Comparison of ENCODE assay signal across 9 cellular contexts in genomic region chr2:179096090-179096489, GRCh38. TPM values are rescaled to one million over a fixed set of nuclear protein-coding genes. Genes with fewer than 3 reads are reported as not detected.
DNase-seq lines count a peak whose midpoint lies in the region; ATAC-seq and TF ChIP-seq lines count a peak whose summit lies in the region.
"Had no signal": no experiment of that assay in that cellular context is flagged by ENCODE, and none has a peak within 500 bp of the region (broad histone marks: within the 10 kb centered on the region; RNA-seq: fewer than 3 reads in every experiment).

No MANE protein-coding gene starts in this region.

- no peak overlapping the region for H3K4me3 Mint-ChIP-seq in activated naive CD4-positive, alpha-beta T cell treated with anti-CD3 and anti-CD28 coated beads, Interleukin-2, amount 10 ng/mL, durations not matched to agents 7 days and 5 days

- peak; percentile 49 for DNase-seq in activated naive CD4-positive, alpha-beta T cell treated with anti-CD3 and anti-CD28 coated beads, Interleukin-2, amount 10 ng/mL, durations not matched to agents 7 days and 5 days
- DNase-seq in activated naive CD4-positive, alpha-beta T cell (lab: John Stamatoyannopoulos, UW) = no peak
- peak in 2 of 3 donors; percentile 62 to 65 for DNase-seq in Peyer's patch
- DNase-seq in transverse colon = peak; percentile 9
- no peak for DNase-seq in H4 (ENCODE audit: low spot score)
- no peak for DNase-seq in NCI-H1436 (lab: John Stamatoyannopoulos, UW)
- DNase-seq in brain microvascular endothelial cell = no peak

- H3K27me3 ChIP-seq in Peyer's patch = no peaks in the 10 kb centered on the region
- no peaks in the 10 kb centered on the region for H3K27me3 ChIP-seq in transverse colon
- H3K27me3 ChIP-seq in brain microvascular endothelial cell (replicated peaks) = no peaks in the 10 kb centered on the region

- TF ChIP-seq EP300 in transverse colon (IDR thresholded peaks at IDR 0.05; ENCODE audit: low read depth) = no peak

- H3K4me3 ChIP-seq in Peyer's patch (no peak overlapping the region), transverse colon (no peak overlapping the region), brain microvascular endothelial cell (ENCODE audit: low read depth, low read length) (no peak overlapping the region)

- intact Hi-C loops in transverse colon (cut with DNase I; ENCODE audit: low total_unique reads) = no loop called here

- in situ Hi-C loops in transverse colon (cut with MboI; ENCODE audit: low pct_ligation_motif_present in 1 of 4, low pct_unique_long_range_greater_than_20kb in 1 of 4, low sequenced_read_pairs in 3 of 4) (no loop called here), brain microvascular endothelial cell (cut with HindIII; ENCODE audit: low pct_ligation_motif_present, low sequenced_read_pairs) (no loop called here)

- peak overlapping the region; percentile 56 for H3K27ac Mint-ChIP-seq in activated naive CD4-positive, alpha-beta T cell treated with anti-CD3 and anti-CD28 coated beads, Interleukin-2, amount 10 ng/mL, durations not matched to agents 7 days and 5 days

- peaks cover 4% of the 10 kb centered on the region for H3K27me3 Mint-ChIP-seq in activated naive CD4-positive, alpha-beta T cell treated with anti-CD3 and anti-CD28 coated beads, Interleukin-2, amount 10 ng/mL, durations not matched to agents 7 days and 5 days

- peaks cover 10% of the 10 kb centered on the region for H3K9me3 Mint-ChIP-seq in activated naive CD4-positive, alpha-beta T cell treated with anti-CD3 and anti-CD28 coated beads, Interleukin-2, amount 10 ng/mL, durations not matched to agents 7 days and 5 days

- H3K36me3 Mint-ChIP-seq in activated naive CD4-positive, alpha-beta T cell treated with anti-CD3 and anti-CD28 coated beads, Interleukin-2, amount 10 ng/mL, durations not matched to agents 7 days and 5 days = peaks cover 2% of the 10 kb centered on the region

- CTCF ChIA-PET in activated naive CD4-positive, alpha-beta T cell treated with anti-CD3 and anti-CD28 coated beads, Interleukin-2, amount 10 ng/mL, durations not matched to agents 7 days and 5 days (lab: Charles Lee) = interaction anchor here (1.2 kb wide), 1 partner anchor 34 kb away, joined by 3 read pairs; no protein-coding TSS in a partner anchor

- H3K27ac ChIP-seq in Peyer's patch (peak overlapping the region in 1 of 4 donors; percentile 13), transverse colon (no peak overlapping the region), brain microvascular endothelial cell (no peak overlapping the region)
- H3K27ac ChIP-seq: VCaP had no signal

- no peak for TF ChIP-seq POLR2A in Peyer's patch (IDR thresholded peaks at IDR 0.05)
- TF ChIP-seq POLR2A in transverse colon (IDR thresholded peaks at IDR 0.05) = no peak

- H3K4me1 Mint-ChIP-seq in activated naive CD4-positive, alpha-beta T cell treated with anti-CD3 and anti-CD28 coated beads, Interleukin-2, amount 10 ng/mL, durations not matched to agents 7 days and 5 days = peaks cover 34% of the 10 kb centered on the region

- peak; percentile 96 for ATAC-seq in HG02970 (IDR thresholded peaks at IDR 0.05; ENCODE audit: low FRiP score, unreplicated experiment)

- 29 to 79% methylated on average over 2 to 3 of the region's 3 CpGs for WGBS in transverse colon (ENCODE audit: low coverage in 1 of 2), 2 donors

- no peak for TF ChIP-seq CTCF in Peyer's patch (IDR thresholded peaks at IDR 0.05)
- no peak for TF ChIP-seq CTCF in transverse colon (IDR thresholded peaks at IDR 0.05)
- no peak for TF ChIP-seq CTCF in brain microvascular endothelial cell (IDR thresholded peaks at IDR 0.05; ENCODE audit: low read depth, low read length, missing control alignments)

- H3K36me3 ChIP-seq in Peyer's patch (no peaks in the 10 kb centered on the region), transverse colon (no peaks in the 10 kb centered on the region), brain microvascular endothelial cell (replicated peaks) (no peaks in the 10 kb centered on the region)

- H3K4me1 ChIP-seq in Peyer's patch (no peaks in the 10 kb centered on the region), transverse colon (no peaks in the 10 kb centered on the region)

- H3K9me3 ChIP-seq in Peyer's patch (no peaks in the 10 kb centered on the region), transverse colon (no peaks in the 10 kb centered on the region)

RNA-seq across cellular contexts. Expression of gene CCDC141, which starts 46.2 kb away (rescaled TPM):
- total RNA-seq in Peyer's patch (10 to 100 TPM in 1 of 4 donors, 1 to 10 TPM in 3; 1.1 to 11.6 (median 5.0) TPM), transverse colon (1 to 10 TPM in 3 of 4 donors, under 1 TPM in 1; 0.40 to 8.6 (median 2.4) TPM)
- total RNA-seq in H4 (2014; rRNA removed; shearing (Covaris generic)) = 0.02 TPM in 1 of 2 replicates, not detected in the other

Comparison
In these comparisons a context has a peak if more than half of its experiments do, and no peak if none do; other contexts are left out.
1. DNase-seq: peak in activated naive CD4-positive, alpha-beta T cell treated with anti-CD3 and anti-CD28 coated beads, Interleukin-2, amount 10 ng/mL, durations not matched to agents 7 days and 5 days (single experiment), Peyer's patch (2 of 3) and transverse colon (single experiment); none in activated naive CD4-positive, alpha-beta T cell (0 of 4), H4 (single experiment), NCI-H1436 (single experiment) and brain microvascular endothelial cell (single experiment).